ENCODE assay signal across 9 cellular contexts in the genomic region with DNA sequence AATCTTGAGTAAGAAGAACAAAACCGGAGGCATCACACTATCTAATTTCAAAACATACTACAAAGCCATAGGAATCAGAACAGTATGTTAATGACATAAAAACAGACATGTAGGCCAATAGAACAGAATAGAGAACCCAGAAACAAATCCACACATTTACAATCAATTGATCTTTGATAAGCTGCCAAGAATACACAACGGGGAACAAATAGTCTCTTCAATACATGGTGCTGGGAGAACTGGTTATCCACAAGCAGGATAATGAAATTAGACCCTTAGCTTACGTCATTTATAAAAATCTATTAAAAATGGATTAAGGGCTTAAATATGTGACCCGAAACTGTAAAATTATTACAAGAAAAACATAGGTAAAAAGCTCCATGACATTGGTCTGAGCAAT.
"Had no signal": no experiment of that assay in that cellular context is flagged by ENCODE, and none has a peak within 500 bp of the region (broad histone marks: within the 10 kb centered on the region; RNA-seq: fewer than 3 reads in every experiment).

No MANE protein-coding gene starts in this region.

- H3K4me1 ChIP-seq: HAP-1 had no signal

- H3K4me3 ChIP-seq: GM23248, HAP-1, K562 had no signal

- H2AFZ ChIP-seq: GM23248 had no signal

- H3K36me3 ChIP-seq: HAP-1 had no signal

- ATAC-seq: HCT116, K562 had no signal

- H3K9me3 ChIP-seq: HAP-1 had no signal

- DNase-seq: GM23248, GOT3, H7, HFFc6, IMR-90 had no signal

- H3K9ac ChIP-seq: GM23248 had no signal

- H3K27ac ChIP-seq: GM23248, HL-60 had no signal
